Comparison of ENCODE assay signal across 15 cellular contexts in the genomic region with DNA sequence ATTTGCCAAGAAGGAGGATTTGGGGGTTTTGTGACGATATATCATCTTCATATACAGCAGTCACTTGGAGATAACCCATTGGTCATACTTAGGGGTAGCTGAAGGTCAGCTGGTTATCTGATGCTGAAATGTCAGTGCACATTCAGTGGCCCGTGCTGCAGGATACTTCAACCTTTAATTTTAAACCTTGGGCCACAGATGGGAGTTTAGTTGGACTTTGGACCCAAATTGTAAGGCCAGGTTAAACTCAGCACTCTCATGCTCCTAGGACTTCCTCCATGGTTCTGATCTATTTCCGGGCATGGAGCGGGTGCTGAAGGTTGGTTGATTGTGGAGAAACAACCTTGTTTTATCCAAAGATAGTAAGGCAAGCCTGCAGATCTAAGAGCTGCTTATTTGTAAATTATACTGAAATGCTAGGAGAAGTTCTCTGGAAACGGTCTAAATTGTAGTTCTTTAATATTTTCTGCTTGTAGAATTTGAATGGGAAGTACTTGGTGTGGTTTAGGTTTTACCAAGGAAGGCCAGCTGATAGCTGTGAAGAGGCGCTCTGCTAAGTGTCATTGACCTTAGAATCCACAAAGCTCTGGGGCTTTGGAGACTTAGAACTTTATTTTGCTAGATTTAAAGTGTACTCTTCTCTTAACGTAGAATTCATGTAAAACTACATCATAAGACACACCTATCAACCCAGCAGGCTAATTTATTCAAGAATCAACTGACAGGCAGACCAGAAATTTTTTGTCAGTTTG.
"Had no signal": no experiment of that assay in that cellular context is flagged by ENCODE, and none has a peak within 500 bp of the region (broad histone marks: within the 10 kb centered on the region; RNA-seq: fewer than 3 reads in every experiment).

No MANE protein-coding gene starts in this region.

- ATAC-seq: activated T-cell treated with anti-CD3 and anti-CD28 coated beads, Interleukin-2, amount 50 U/mL, for 72 hours; left lung; natural killer cell had no signal

- H3K4me3 ChIP-seq: coronary artery, left lung, sigmoid colon, tibial artery had no signal

- H3K4me1 ChIP-seq: left lung, sigmoid colon had no signal

- H3K9me3 ChIP-seq: left lung, sigmoid colon, tibial artery had no signal

- H3K9me3 Mint-ChIP-seq: activated CD4-positive, alpha-beta memory T cell treated with anti-CD3 and anti-CD28 coated beads, Interleukin-2, amount 10 ng/mL, durations not matched to agents 7 days and 5 days; activated naive CD4-positive, alpha-beta T cell treated with anti-CD3 and anti-CD28 coated beads for 36 hours; activated T-cell treated with anti-CD3 and anti-CD28 coated beads, Interleukin-2, amount 50 U/mL, for 72 hours; natural killer cell had no signal

- H3K36me3 ChIP-seq: left lung, sigmoid colon, tibial artery had no signal

- H3K27me3 Mint-ChIP-seq: activated CD4-positive, alpha-beta memory T cell treated with anti-CD3 and anti-CD28 coated beads, Interleukin-2, amount 10 ng/mL, durations not matched to agents 7 days and 5 days; activated naive CD8-positive, alpha-beta T cell treated with anti-CD3 and anti-CD28 coated beads, Interleukin-2, amount 10 ng/mL, durations not matched to agents 7 days and 5 days had no signal

- H3K27ac Mint-ChIP-seq: activated CD4-positive, alpha-beta memory T cell treated with anti-CD3 and anti-CD28 coated beads, Interleukin-2, amount 10 ng/mL, durations not matched to agents 7 days and 5 days; activated naive CD4-positive, alpha-beta T cell treated with anti-CD3 and anti-CD28 coated beads for 36 hours; activated naive CD8-positive, alpha-beta T cell treated with anti-CD3 and anti-CD28 coated beads, Interleukin-2, amount 10 ng/mL, durations not matched to agents 7 days and 5 days; activated T-cell treated with anti-CD3 and anti-CD28 coated beads, Interleukin-2, amount 50 U/mL, for 72 hours; natural killer cell had no signal

- H3K4me3 Mint-ChIP-seq: activated CD4-positive, alpha-beta memory T cell treated with anti-CD3 and anti-CD28 coated beads, Interleukin-2, amount 10 ng/mL, durations not matched to agents 7 days and 5 days; activated naive CD4-positive, alpha-beta T cell treated with anti-CD3 and anti-CD28 coated beads for 36 hours; activated naive CD8-positive, alpha-beta T cell treated with anti-CD3 and anti-CD28 coated beads, Interleukin-2, amount 10 ng/mL, durations not matched to agents 7 days and 5 days; activated T-cell treated with anti-CD3 and anti-CD28 coated beads, Interleukin-2, amount 50 U/mL, for 72 hours; natural killer cell had no signal

- DNase-seq: activated CD4-positive, alpha-beta memory T cell treated with anti-CD3 and anti-CD28 coated beads, Interleukin-2, amount 10 ng/mL, durations not matched to agents 7 days and 5 days; activated CD4-positive, alpha-beta T cell treated with anti-CD3 and anti-CD28 coated beads for 48 hours; activated CD4-positive, CD25-positive, alpha-beta regulatory T cell; activated effector memory CD4-positive, alpha-beta T cell treated with Interleukin-2 at 50 U/mL for 16 hours; activated naive CD4-positive, alpha-beta T cell treated with anti-CD3 and anti-CD28 coated beads for 36 hours; activated naive CD8-positive, alpha-beta T cell treated with anti-CD3 and anti-CD28 coated beads, Interleukin-2, amount 10 ng/mL, durations not matched to agents 7 days and 5 days; activated T-cell treated with anti-CD3 and anti-CD28 coated beads, Interleukin-2, amount 50 U/mL, for 72 hours; amniotic stem cell; left lung; natural killer cell; sigmoid colon; stimulated activated CD4-positive, alpha-beta T cell treated with anti-CD3 and anti-CD28 coated beads, Interleukin-2, amount 100 ng/mL, for 48 hours; stimulated activated naive CD4-positive, alpha-beta T cell; tibial artery had no signal

- H3K36me3 Mint-ChIP-seq: natural killer cell had no signal

- H3K27ac ChIP-seq: coronary artery, left lung, sigmoid colon, tibial artery had no signal

- H3K27me3 ChIP-seq: left lung, sigmoid colon, tibial artery had no signal
